Comparison of ENCODE assay signal across 8 cellular contexts in the genomic region with DNA sequence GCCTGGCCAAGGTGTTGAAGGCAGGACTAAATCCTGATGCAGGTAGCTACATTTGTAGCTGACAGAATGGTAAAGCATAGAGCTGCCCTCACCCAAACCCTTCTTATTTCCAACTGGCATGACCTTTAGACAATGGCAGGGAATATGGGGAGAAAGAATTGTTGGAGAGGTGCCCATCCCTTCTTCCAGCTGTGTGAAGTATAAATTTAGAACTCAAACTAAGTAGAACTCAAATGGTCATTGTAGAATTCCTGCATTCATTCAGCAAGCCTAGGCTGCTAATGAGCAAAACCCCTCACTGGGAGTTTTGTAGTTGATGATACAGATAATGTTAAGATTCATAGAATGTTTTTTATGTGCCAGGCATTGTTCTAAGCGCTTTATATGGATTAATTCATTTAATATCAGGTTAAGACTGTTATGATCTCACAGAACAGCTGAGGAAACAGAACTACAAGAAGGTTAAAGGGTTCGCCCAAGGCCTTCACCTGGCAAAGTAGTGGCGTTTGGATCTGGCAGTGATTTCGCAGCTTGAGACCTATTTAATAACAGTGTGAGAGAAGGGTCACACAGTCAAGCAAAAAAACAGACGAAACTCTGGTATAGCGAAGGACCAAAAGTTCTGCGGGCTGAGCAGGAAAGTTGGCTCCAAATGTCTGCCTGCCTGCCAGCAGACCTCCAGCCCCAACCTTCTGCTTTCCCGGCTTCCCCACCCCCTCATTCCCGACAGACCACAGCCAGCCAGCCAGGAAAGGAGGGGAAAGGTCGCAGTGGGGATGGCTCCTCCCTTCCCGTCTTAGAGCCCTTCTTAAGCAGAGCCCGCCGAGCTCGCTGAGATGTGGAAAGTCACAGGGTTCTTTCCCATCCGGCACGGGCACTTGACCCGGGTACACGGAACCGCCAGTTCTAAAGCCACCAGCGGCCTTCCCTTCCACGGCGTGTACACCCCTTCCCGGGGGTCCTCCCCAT. TPM values are rescaled to one million over a fixed set of nuclear protein-coding genes. Genes with fewer than 3 reads are reported as not detected.
DNase-seq lines count a peak whose midpoint lies in the region; ATAC-seq and TF ChIP-seq lines count a peak whose summit lies in the region.

No MANE protein-coding gene starts in this region.

- peak overlapping the region; percentile 94 for H3K9ac ChIP-seq in Loucy (ENCODE audit: low read depth, low read length, poor library complexity, severe bottlenecking)

- H3K4me1 Mint-ChIP-seq in chondrocyte (ENCODE audit: low read depth): peaks cover 60% of the 10 kb centered on the region
- H3K4me1 Mint-ChIP-seq in stimulated activated naive B cell treated with anti-CD40 and anti-IgM and Interleukin-4, amounts not matched to agents 10 μg/mL and 1 μg/mL and 100 μg/mL, for 72 hours: peaks cover 34 to 72% of the 10 kb centered on the region in 2 donors

- peaks cover 3% of the 10 kb centered on the region for H3K36me3 Mint-ChIP-seq in chondrocyte (ENCODE audit: low read depth)
- H3K36me3 Mint-ChIP-seq in stimulated activated naive B cell treated with anti-CD40 and anti-IgM and Interleukin-4, amounts not matched to agents 10 μg/mL and 1 μg/mL and 100 μg/mL, for 72 hours: peaks cover 10 to 17% of the 10 kb centered on the region in 2 donors

- peaks cover 34% of the 10 kb centered on the region for H3K79me2 ChIP-seq in Loucy (ENCODE audit: insufficient read depth, low read length)

- no peaks in the 10 kb centered on the region for H3K9me2 ChIP-seq in Loucy (replicated peaks; ENCODE audit: low read depth, low read length)

- H3K4me3 Mint-ChIP-seq in chondrocyte (ENCODE audit: unreplicated experiment): peak overlapping the region; percentile 88
- H3K4me3 Mint-ChIP-seq in stimulated activated naive B cell treated with anti-CD40 and anti-IgM and Interleukin-4, amounts not matched to agents 10 μg/mL and 1 μg/mL and 100 μg/mL, for 72 hours: no peak overlapping the region

- DNase-seq in chondrocyte (ENCODE audit: low spot score) (no peak), left lobe of liver (ENCODE audit: low spot score) (peak; percentile 89), A172 (ENCODE audit: low spot score) (no peak), superior temporal gyrus (ENCODE audit: extremely low spot score) (no peak), NK-92 (lab: John Stamatoyannopoulos, UW; ENCODE audit: unreplicated experiment) (no peak)
- no peak for DNase-seq in stimulated activated naive B cell treated with anti-CD40 and anti-IgM and Interleukin-4, amounts not matched to agents 10 μg/mL and 1 μg/mL and 100 μg/mL, for 72 hours

- ATAC-seq in left lobe of liver (peak; percentile 76), GM18909 (IDR thresholded peaks at IDR 0.05; ENCODE audit: poor library complexity, unreplicated experiment) (no peak)
- no peak for ATAC-seq in stimulated activated naive B cell treated with anti-CD40 and anti-IgM and Interleukin-4, amounts not matched to agents 10 μg/mL and 1 μg/mL and 100 μg/mL, for 72 hours (replicated peaks)

- H3K9me3 Mint-ChIP-seq in chondrocyte (ENCODE audit: low read depth): no peaks in the 10 kb centered on the region
- no peaks in the 10 kb centered on the region for H3K9me3 Mint-ChIP-seq in stimulated activated naive B cell treated with anti-CD40 and anti-IgM and Interleukin-4, amounts not matched to agents 10 μg/mL and 1 μg/mL and 100 μg/mL, for 72 hours

- no peaks in the 10 kb centered on the region for H3F3A ChIP-seq in Loucy (ENCODE audit: low read depth)

- peak overlapping the region; percentile 97 for H3K27ac Mint-ChIP-seq in chondrocyte (ENCODE audit: unreplicated experiment)
- H3K27ac Mint-ChIP-seq in stimulated activated naive B cell treated with anti-CD40 and anti-IgM and Interleukin-4, amounts not matched to agents 10 μg/mL and 1 μg/mL and 100 μg/mL, for 72 hours: peak overlapping the region; percentile 99

- H3K36me3 ChIP-seq in Loucy (ENCODE audit: insufficient read depth, low read length): no peaks in the 10 kb centered on the region

- peaks cover 43% of the 10 kb centered on the region for H3K4me1 ChIP-seq in Loucy (ENCODE audit: insufficient read depth, low read length, poor library complexity, severe bottlenecking)

- peaks cover 23% of the 10 kb centered on the region for H4K20me1 ChIP-seq in Loucy (ENCODE audit: insufficient read depth, low read length, poor library complexity, severe bottlenecking)

- H3K9me3 ChIP-seq in Loucy (ENCODE audit: insufficient read depth, low read depth, low read length): no peaks in the 10 kb centered on the region

- no peaks in the 10 kb centered on the region for H3K27me3 ChIP-seq in Loucy (ENCODE audit: insufficient read depth, low read length, poor library complexity, severe bottlenecking)

- no peak overlapping the region for H3K4me3 ChIP-seq in Loucy (ENCODE audit: low read length, poor library complexity, severe bottlenecking)

- H2AFZ ChIP-seq in Loucy (ENCODE audit: low read length): no peak overlapping the region; the same call in 1 of the 2 replicates

- H3K27me3 Mint-ChIP-seq in chondrocyte (ENCODE audit: low read depth): no peaks in the 10 kb centered on the region
- no peaks in the 10 kb centered on the region for H3K27me3 Mint-ChIP-seq in stimulated activated naive B cell treated with anti-CD40 and anti-IgM and Interleukin-4, amounts not matched to agents 10 μg/mL and 1 μg/mL and 100 μg/mL, for 72 hours

- H3K4me2 ChIP-seq in Loucy (ENCODE audit: low read depth, low read length, poor library complexity, severe bottlenecking): peak overlapping the region; percentile 92

- TF ChIP-seq CTCF in Loucy (conservative IDR thresholded peaks at IDR 0.05; ENCODE audit: low read length): no peak
- no peak for TF ChIP-seq CTCF in chondrocyte (IDR thresholded peaks at IDR 0.05)

RNA-seq across cellular contexts. Expression of a gene that starts 1.6 kb away (rescaled TPM):
- total RNA-seq in chondrocyte (11.8 to 15.8 TPM (median 14.7 TPM) in 3 replicates), left lobe of liver (3.8 TPM)
- total RNA-seq in A172 (2014; rRNA removed; shearing (Covaris generic)): 9.3 and 18.2 TPM in 2 replicates

RNA-seq across cellular contexts. Expression of a gene that starts 22.4 kb away (rescaled TPM):
- 26.3 to 35.4 TPM (median 26.3 TPM) in 3 replicates for total RNA-seq in chondrocyte
- total RNA-seq in left lobe of liver: 13.9 TPM
- 37.6 and 46.4 TPM in 2 replicates for total RNA-seq in A172 (2014; rRNA removed; shearing (Covaris generic))

RNA-seq across cellular contexts. Expression of a gene that starts 44.3 kb away (rescaled TPM):
- total RNA-seq in chondrocyte (76.4 to 99.8 TPM (median 96.9 TPM) in 3 replicates), left lobe of liver (3.5 TPM)
- total RNA-seq in A172 (2014; rRNA removed; shearing (Covaris generic)): 77.8 and 78.1 TPM in 2 replicates

Comparison
In these comparisons a context has a peak if more than half of its experiments do, and no peak if none do; other contexts are left out.
1. RNA of a gene that starts 44.3 kb away (total RNA-seq): 76.4 to 99.8 TPM in chondrocyte and 77.8 to 78.1 TPM in A172; 3.5 TPM in left lobe of liver (single experiment); every median in the first group is over 10 times any median in the second.